In genomic region chr16:10318798-10319500, GRCh38 we compare ENCODE assay signal across 23 cellular contexts.
DNase-seq lines count a peak whose midpoint lies in the region; ATAC-seq and TF ChIP-seq lines count a peak whose summit lies in the region.
"Had no signal": no experiment of that assay in that cellular context is flagged by ENCODE, and none has a peak within 500 bp of the region (broad histone marks: within the 10 kb centered on the region; RNA-seq: fewer than 3 reads in every experiment).

No MANE protein-coding gene starts in this region.

- no peak for TF ChIP-seq CTCF in activated CD8-positive, alpha-beta T cell treated with anti-CD3 and anti-CD28 coated beads for 36 hours (IDR thresholded peaks at IDR 0.05)
- TF ChIP-seq CTCF in SU-DHL-6 (IDR thresholded peaks at IDR 0.05; ENCODE audit: insufficient read depth, low read length, poor library complexity, severe bottlenecking): no peak
- TF ChIP-seq CTCF in liver (IDR thresholded peaks at IDR 0.05; ENCODE audit: low read depth, low read length, missing input control): no peak
- TF ChIP-seq CTCF in chondrocyte (IDR thresholded peaks at IDR 0.05): no peak

- POLR2A ChIA-PET in activated CD8-positive, alpha-beta T cell treated with anti-CD3 and anti-CD28 coated beads, Interleukin-2, amount 10 ng/mL, durations not matched to agents 7 days and 5 days (lab: Charles Lee): no interaction called here
- POLR2A ChIA-PET in activated CD8-positive, alpha-beta T cell treated with anti-CD3 and anti-CD28 coated beads for 36 hours (lab: Charles Lee): no interaction called here

- no peaks in the 10 kb centered on the region for H4K20me1 ChIP-seq in SU-DHL-6 (ENCODE audit: low read depth, low read length)

- H3K36me3 ChIP-seq in SU-DHL-6 (ENCODE audit: low read length): no peaks in the 10 kb centered on the region
- H3K36me3 ChIP-seq in liver (ENCODE audit: control insufficient read depth in 4 of 4, insufficient read depth in 3 of 4, low read depth in 1 of 4, low read length in 3 of 4): no peaks in the 10 kb centered on the region
- H3K36me3 ChIP-seq: brain microvascular endothelial cell had no signal

- H3K9ac ChIP-seq in SU-DHL-6 (ENCODE audit: low read length) (no peak overlapping the region), liver (ENCODE audit: low read depth in 1 of 2, low read length in 2 of 2) (no peak overlapping the region)

- H3K4me1 ChIP-seq in liver (ENCODE audit: control insufficient read depth in 4 of 4, insufficient read depth in 4 of 4, low read length in 3 of 4): peaks cover 0 to 16% (median 11%) of the 10 kb centered on the region in 4 donors

- peak overlapping the region; percentile 19 for H3K27ac ChIP-seq in SU-DHL-6 (ENCODE audit: low read depth, low read length)
- peak overlapping the region; percentile 32 to 78 for H3K27ac ChIP-seq in liver (ENCODE audit: low read depth in 1 of 2, low read length in 2 of 2)
- H3K27ac ChIP-seq: brain microvascular endothelial cell, HL-60, VCaP had no signal

- no peak overlapping the region for H3K4me2 ChIP-seq in SU-DHL-6 (ENCODE audit: low read depth, low read length, poor library complexity, severe bottlenecking)
- H3K4me2 ChIP-seq: smooth muscle cell had no signal

- 51% methylated on average over 11 of the region's 11 CpGs for WGBS in liver

- H3K27me3 ChIP-seq in SU-DHL-6 (ENCODE audit: low read length) (no peaks in the 10 kb centered on the region), liver (ENCODE audit: control insufficient read depth in 4 of 4, insufficient read depth in 4 of 4, low read length in 3 of 4) (no peaks in the 10 kb centered on the region)
- H3K27me3 ChIP-seq: brain microvascular endothelial cell had no signal

- H3K36me3 Mint-ChIP-seq in activated CD8-positive, alpha-beta T cell treated with anti-CD3 and anti-CD28 coated beads, Interleukin-2, amount 10 ng/mL, durations not matched to agents 7 days and 5 days (ENCODE audit: low read depth): no peaks in the 10 kb centered on the region
- no peaks in the 10 kb centered on the region for H3K36me3 Mint-ChIP-seq in activated CD8-positive, alpha-beta T cell treated with anti-CD3 and anti-CD28 coated beads for 36 hours (ENCODE audit: low read depth)
- no peaks in the 10 kb centered on the region for H3K36me3 Mint-ChIP-seq in chondrocyte (ENCODE audit: low read depth)
- H3K36me3 Mint-ChIP-seq: activated naive CD8-positive, alpha-beta T cell treated with anti-CD3 and anti-CD28 coated beads, Interleukin-2, amount 10 ng/mL, durations not matched to agents 7 days and 5 days; natural killer cell treated with Interleukin-12 subunit alpha and Interleukin-12 subunit beta and Interleukin-15 and Interleukin-18, amount 100 ng/mL, for 72 hours had no signal

- peak; percentile 49 for ATAC-seq in activated CD8-positive, alpha-beta T cell treated with anti-CD3 and anti-CD28 coated beads, Interleukin-2, amount 10 ng/mL, durations not matched to agents 7 days and 5 days
- ATAC-seq in activated CD8-positive, alpha-beta T cell treated with anti-CD3 and anti-CD28 coated beads for 36 hours: no peak

- no peaks in the 10 kb centered on the region for H3K27me3 Mint-ChIP-seq in activated CD8-positive, alpha-beta T cell treated with anti-CD3 and anti-CD28 coated beads, Interleukin-2, amount 10 ng/mL, durations not matched to agents 7 days and 5 days (ENCODE audit: low read depth)
- H3K27me3 Mint-ChIP-seq in activated CD8-positive, alpha-beta T cell treated with anti-CD3 and anti-CD28 coated beads for 36 hours: no peaks in the 10 kb centered on the region
- H3K27me3 Mint-ChIP-seq in chondrocyte (ENCODE audit: low read depth): no peaks in the 10 kb centered on the region
- H3K27me3 Mint-ChIP-seq: activated naive CD8-positive, alpha-beta T cell treated with anti-CD3 and anti-CD28 coated beads, Interleukin-2, amount 10 ng/mL, durations not matched to agents 7 days and 5 days; dendritic cell treated with granulocyte-macrophage colony-stimulating factor and Interleukin-4, amounts not matched to agents 40 ng/mL and 50 ng/mL, for 4 days; natural killer cell treated with Interleukin-12 subunit alpha and Interleukin-12 subunit beta and Interleukin-15 and Interleukin-18, amount 100 ng/mL, for 72 hours had no signal

- peaks cover 5% of the 10 kb centered on the region; the same call in 1 of the 2 replicates for H3F3A ChIP-seq in SU-DHL-6 (ENCODE audit: insufficient read depth)

- H3K9me3 ChIP-seq in SU-DHL-6 (ENCODE audit: insufficient read depth, low read length) (no peaks in the 10 kb centered on the region), liver (ENCODE audit: control insufficient read depth in 4 of 4, low read length in 3 of 4) (no peaks in the 10 kb centered on the region)

- DNase-seq in activated CD8-positive, alpha-beta T cell treated with anti-CD3 and anti-CD28 coated beads, Interleukin-2, amount 10 ng/mL, durations not matched to agents 7 days and 5 days: no peak
- no peak for DNase-seq in activated CD8-positive, alpha-beta T cell treated with anti-CD3 and anti-CD28 coated beads for 36 hours
- DNase-seq in retina: peak; percentile 11
- DNase-seq in chondrocyte (ENCODE audit: low spot score): no peak
- no peak for DNase-seq in activated CD4-positive, alpha-beta T cell treated with anti-CD3 and anti-CD28 coated beads for 4 hours
- no peak for DNase-seq in AG20443 (ENCODE audit: low spot score)
- DNase-seq: activated CD8-positive, alpha-beta memory T cell treated with anti-CD3 and anti-CD28 coated beads for 24 hours; brain microvascular endothelial cell; EL; mammary epithelial cell; NCI-H187; SHP77 treated with DMSO at 0.1 percent for 48 hours; stimulated activated CD4-positive, alpha-beta T cell treated with anti-CD3 and anti-CD28 coated beads, Interleukin-4, amount 100 ng/mL, for 24 hours; T-helper 1 cell had no signal

- no peaks in the 10 kb centered on the region for H3K9me2 ChIP-seq in SU-DHL-6 (replicated peaks; ENCODE audit: insufficient read depth, low read length)

- H3K4me3 Mint-ChIP-seq in activated CD8-positive, alpha-beta T cell treated with anti-CD3 and anti-CD28 coated beads, Interleukin-2, amount 10 ng/mL, durations not matched to agents 7 days and 5 days: no peak overlapping the region
- H3K4me3 Mint-ChIP-seq in activated CD8-positive, alpha-beta T cell treated with anti-CD3 and anti-CD28 coated beads for 36 hours: no peak overlapping the region
- no peak overlapping the region for H3K4me3 Mint-ChIP-seq in chondrocyte (ENCODE audit: unreplicated experiment)
- H3K4me3 Mint-ChIP-seq: activated naive CD8-positive, alpha-beta T cell treated with anti-CD3 and anti-CD28 coated beads, Interleukin-2, amount 10 ng/mL, durations not matched to agents 7 days and 5 days; activated T-helper 1 cell treated with anti-CD3 and anti-CD28 coated beads, Interleukin-12 subunit alpha, Interleukin-12 subunit beta, Interleukin-2, Interleukin-4 antibody, amounts not matched to agents 30 ng/mL and 10 ng/mL and 1 ng/mL, durations not matched to agents 14 hours and 24 hours and 36 hours; dendritic cell treated with granulocyte-macrophage colony-stimulating factor and Interleukin-4, amounts not matched to agents 40 ng/mL and 50 ng/mL, for 4 days; natural killer cell treated with Interleukin-12 subunit alpha and Interleukin-12 subunit beta and Interleukin-15 and Interleukin-18, amount 100 ng/mL, for 72 hours had no signal

- CTCF ChIA-PET in activated CD8-positive, alpha-beta T cell treated with anti-CD3 and anti-CD28 coated beads, Interleukin-2, amount 10 ng/mL, durations not matched to agents 7 days and 5 days (lab: Charles Lee): interaction anchor here (3.5 to 4.9 kb wide), 2 partner anchors 192 to 196 kb away, joined by 18 to 33 read pairs; no protein-coding TSS in a partner anchor
- CTCF ChIA-PET in activated CD8-positive, alpha-beta T cell treated with anti-CD3 and anti-CD28 coated beads for 36 hours (lab: Charles Lee): interaction anchor here (1.5 to 5.7 kb wide), 2 partner anchors 44 to 191 kb away, joined by 3 to 51 read pairs; no protein-coding TSS in a partner anchor

- H3K4me1 Mint-ChIP-seq in activated CD8-positive, alpha-beta T cell treated with anti-CD3 and anti-CD28 coated beads, Interleukin-2, amount 10 ng/mL, durations not matched to agents 7 days and 5 days (ENCODE audit: low read depth): peaks cover 5% of the 10 kb centered on the region
- peaks cover 12% of the 10 kb centered on the region for H3K4me1 Mint-ChIP-seq in activated CD8-positive, alpha-beta T cell treated with anti-CD3 and anti-CD28 coated beads for 36 hours (ENCODE audit: low read depth)
- no peaks in the 10 kb centered on the region for H3K4me1 Mint-ChIP-seq in chondrocyte (ENCODE audit: low read depth)
- H3K4me1 Mint-ChIP-seq: activated naive CD8-positive, alpha-beta T cell treated with anti-CD3 and anti-CD28 coated beads, Interleukin-2, amount 10 ng/mL, durations not matched to agents 7 days and 5 days had no signal

- intact Hi-C loops in activated CD8-positive, alpha-beta T cell treated with anti-CD3 and anti-CD28 coated beads for 36 hours (cut with micrococcal nuclease): no loop called here

- H2AFZ ChIP-seq in SU-DHL-6 (ENCODE audit: low read depth, low read length, severe bottlenecking): peak overlapping the region; percentile 32

- no peaks in the 10 kb centered on the region for H3K9me3 Mint-ChIP-seq in activated CD8-positive, alpha-beta T cell treated with anti-CD3 and anti-CD28 coated beads, Interleukin-2, amount 10 ng/mL, durations not matched to agents 7 days and 5 days (ENCODE audit: insufficient read depth)
- peaks cover 2% of the 10 kb centered on the region for H3K9me3 Mint-ChIP-seq in activated CD8-positive, alpha-beta T cell treated with anti-CD3 and anti-CD28 coated beads for 36 hours
- no peaks in the 10 kb centered on the region for H3K9me3 Mint-ChIP-seq in chondrocyte (ENCODE audit: low read depth)
- H3K9me3 Mint-ChIP-seq: activated naive CD8-positive, alpha-beta T cell treated with anti-CD3 and anti-CD28 coated beads, Interleukin-2, amount 10 ng/mL, durations not matched to agents 7 days and 5 days; activated T-helper 1 cell treated with anti-CD3 and anti-CD28 coated beads, Interleukin-12 subunit alpha, Interleukin-12 subunit beta, Interleukin-2, Interleukin-4 antibody, amounts not matched to agents 30 ng/mL and 10 ng/mL and 1 ng/mL, durations not matched to agents 14 hours and 24 hours and 36 hours; dendritic cell treated with granulocyte-macrophage colony-stimulating factor and Interleukin-4, amounts not matched to agents 40 ng/mL and 50 ng/mL, for 4 days; natural killer cell treated with Interleukin-12 subunit alpha and Interleukin-12 subunit beta and Interleukin-15 and Interleukin-18, amount 100 ng/mL, for 72 hours had no signal

- no peaks in the 10 kb centered on the region for H3K79me2 ChIP-seq in SU-DHL-6 (ENCODE audit: insufficient read depth, low read length)

- H3K27ac Mint-ChIP-seq in activated CD8-positive, alpha-beta T cell treated with anti-CD3 and anti-CD28 coated beads, Interleukin-2, amount 10 ng/mL, durations not matched to agents 7 days and 5 days: no peak overlapping the region
- no peak overlapping the region for H3K27ac Mint-ChIP-seq in activated CD8-positive, alpha-beta T cell treated with anti-CD3 and anti-CD28 coated beads for 36 hours
- no peak overlapping the region for H3K27ac Mint-ChIP-seq in chondrocyte (ENCODE audit: unreplicated experiment)
- H3K27ac Mint-ChIP-seq: activated naive CD8-positive, alpha-beta T cell treated with anti-CD3 and anti-CD28 coated beads, Interleukin-2, amount 10 ng/mL, durations not matched to agents 7 days and 5 days; activated T-helper 1 cell treated with anti-CD3 and anti-CD28 coated beads, Interleukin-12 subunit alpha, Interleukin-12 subunit beta, Interleukin-2, Interleukin-4 antibody, amounts not matched to agents 30 ng/mL and 10 ng/mL and 1 ng/mL, durations not matched to agents 14 hours and 24 hours and 36 hours; dendritic cell treated with granulocyte-macrophage colony-stimulating factor and Interleukin-4, amounts not matched to agents 40 ng/mL and 50 ng/mL, for 4 days; natural killer cell treated with Interleukin-12 subunit alpha and Interleukin-12 subunit beta and Interleukin-15 and Interleukin-18, amount 100 ng/mL, for 72 hours had no signal

- TF ChIP-seq RAD21 in liver (IDR thresholded peaks at IDR 0.05): peak; percentile 51 to 63

- H3K4me3 ChIP-seq in SU-DHL-6 (ENCODE audit: insufficient read depth, low read length, poor library complexity, severe bottlenecking) (no peak overlapping the region), liver (ENCODE audit: low read depth in 1 of 3, low read length in 3 of 3) (no peak overlapping the region)
- H3K4me3 ChIP-seq: smooth muscle cell had no signal
